24 cellular contexts compared by ENCODE assay signal in genomic region chr7:21806388-21806787, GRCh38.
A peak's percentile ranks its signal among the peaks of the same experiment; 100 is the strongest.
DNase-seq lines count a peak whose midpoint lies in the region; ATAC-seq, FAIRE-seq and TF ChIP-seq lines count a peak whose summit lies in the region.
"Had no signal": no experiment of that assay in that cellular context is flagged by ENCODE, and none has a peak within 500 bp of the region (broad histone marks: within the 10 kb centered on the region; RNA-seq: fewer than 3 reads in every experiment).

No MANE protein-coding gene starts in this region.

- H3K27ac ChIP-seq in VCaP = peak overlapping the region; percentile 20
- no peak overlapping the region for H3K27ac ChIP-seq in pancreas
- H3K27ac ChIP-seq: 22Rv1; BLaER1 treated with 17β-estradiol and CSF1 and Interleukin-3, amounts not matched to agents 10 nM and 100 nM had no signal

- no peaks in the 10 kb centered on the region for H3K4me1 Mint-ChIP-seq in naive thymus-derived CD8-positive, alpha-beta T cell
- H3K4me1 Mint-ChIP-seq: CD14-positive monocyte; CD8-positive, alpha-beta memory T cell had no signal

- H3K27ac Mint-ChIP-seq in naive thymus-derived CD8-positive, alpha-beta T cell = no peak overlapping the region
- H3K27ac Mint-ChIP-seq: CD14-positive monocyte; CD4-positive, alpha-beta T cell; CD8-positive, alpha-beta memory T cell; HFFc6 had no signal

- intact Hi-C loops in pancreas (cut with DNase I) = no loop called here

- 47 to 58% methylated on average over 3 of the region's 3 CpGs for WGBS in pancreas, 2 donors

- H3K9me3 ChIP-seq in pancreas = no peaks in the 10 kb centered on the region
- H3K9me3 ChIP-seq: BE2C; BLaER1 treated with 17β-estradiol and CSF1 and Interleukin-3, amounts not matched to agents 10 nM and 100 nM; HAP-1 had no signal

- H3K4me3 ChIP-seq in pancreas = no peak overlapping the region
- H3K4me3 ChIP-seq: BLaER1 treated with 17β-estradiol and CSF1 and Interleukin-3, amounts not matched to agents 10 nM and 100 nM; HAP-1 had no signal

- peaks cover 0 to 4% (median 0%) of the 10 kb centered on the region in 5 donors for H3K27me3 Mint-ChIP-seq in naive thymus-derived CD8-positive, alpha-beta T cell
- H3K27me3 Mint-ChIP-seq: CD4-positive, alpha-beta T cell had no signal

- no peaks in the 10 kb centered on the region for H3K36me3 Mint-ChIP-seq in naive thymus-derived CD8-positive, alpha-beta T cell
- H3K36me3 Mint-ChIP-seq: CD14-positive monocyte; CD8-positive, alpha-beta memory T cell had no signal

- TF ChIP-seq CTCF in VCaP (conservative IDR thresholded peaks at IDR 0.05) (no peak), pancreas (IDR thresholded peaks at IDR 0.05) (no peak)

- no peak overlapping the region for H3K4me3 Mint-ChIP-seq in naive thymus-derived CD8-positive, alpha-beta T cell
- H3K4me3 Mint-ChIP-seq: CD14-positive monocyte; CD4-positive, alpha-beta T cell; CD8-positive, alpha-beta memory T cell; HFFc6 had no signal

- H3K36me3 ChIP-seq in pancreas = no peaks in the 10 kb centered on the region
- H3K36me3 ChIP-seq: BE2C; BLaER1 treated with 17β-estradiol and CSF1 and Interleukin-3, amounts not matched to agents 10 nM and 100 nM; HAP-1 had no signal

- H3K9me3 Mint-ChIP-seq in naive thymus-derived CD8-positive, alpha-beta T cell = no peaks in the 10 kb centered on the region
- H3K9me3 Mint-ChIP-seq: CD4-positive, alpha-beta T cell; CD8-positive, alpha-beta memory T cell; HFFc6 had no signal

- no peak for FAIRE-seq in pancreas (lab: Jason Lieb, UNC)
- FAIRE-seq: A204.1, D721Med, G401.6, GM12892, H54 had no signal

- DNase-seq in EH (ENCODE audit: low read depth) = peak; percentile 15
- peak; percentile 4 for DNase-seq in iris pigment epithelial cell (ENCODE audit: low read depth)
- DNase-seq in pancreas = no peak
- DNase-seq in SKM-1 (lab: John Stamatoyannopoulos, UW; ENCODE audit: unreplicated experiment) = no peak
- no peak for DNase-seq in NCI-H69 (lab: John Stamatoyannopoulos, UW)
- no peak for DNase-seq in naive thymus-derived CD8-positive, alpha-beta T cell
- DNase-seq: BE2C; CD4-positive, alpha-beta T cell; CD8-positive, alpha-beta memory T cell; DMS 273 treated with DMSO at 0.1 percent for 48 hours; DMS79; GOT3; HFFc6 had no signal

- POLR2A ChIA-PET in naive thymus-derived CD8-positive, alpha-beta T cell (lab: Charles Lee) = no interaction called here

- H3K27me3 ChIP-seq in pancreas = no peaks in the 10 kb centered on the region
- H3K27me3 ChIP-seq: BE2C; BLaER1 treated with 17β-estradiol and CSF1 and Interleukin-3, amounts not matched to agents 10 nM and 100 nM had no signal

- H3K4me1 ChIP-seq in pancreas = peaks cover 0 to 12% (median 0%) of the 10 kb centered on the region in 3 donors
- H3K4me1 ChIP-seq: BE2C; BLaER1 treated with 17β-estradiol and CSF1 and Interleukin-3, amounts not matched to agents 10 nM and 100 nM; HAP-1 had no signal

- ATAC-seq in pancreas (peak; percentile 37 to 70 (median 48)), GM19467 (IDR thresholded peaks at IDR 0.05; ENCODE audit: unreplicated experiment) (no peak)
- no peak for ATAC-seq in naive thymus-derived CD8-positive, alpha-beta T cell

Comparison
In these comparisons a context has a peak if more than half of its experiments do, and no peak if none do; other contexts are left out.
1. DNase-seq: peak in EH (single experiment) and iris pigment epithelial cell (single experiment); none in pancreas (0 of 6), SKM-1 (single experiment), NCI-H69 (single experiment) and naive thymus-derived CD8-positive, alpha-beta T cell (0 of 10).
2. ATAC-seq: peak in pancreas (4 of 4); none in GM19467 (single experiment) and naive thymus-derived CD8-positive, alpha-beta T cell (0 of 2).